Comparison of ENCODE assay signal across 1 cellular context in the genomic region with DNA sequence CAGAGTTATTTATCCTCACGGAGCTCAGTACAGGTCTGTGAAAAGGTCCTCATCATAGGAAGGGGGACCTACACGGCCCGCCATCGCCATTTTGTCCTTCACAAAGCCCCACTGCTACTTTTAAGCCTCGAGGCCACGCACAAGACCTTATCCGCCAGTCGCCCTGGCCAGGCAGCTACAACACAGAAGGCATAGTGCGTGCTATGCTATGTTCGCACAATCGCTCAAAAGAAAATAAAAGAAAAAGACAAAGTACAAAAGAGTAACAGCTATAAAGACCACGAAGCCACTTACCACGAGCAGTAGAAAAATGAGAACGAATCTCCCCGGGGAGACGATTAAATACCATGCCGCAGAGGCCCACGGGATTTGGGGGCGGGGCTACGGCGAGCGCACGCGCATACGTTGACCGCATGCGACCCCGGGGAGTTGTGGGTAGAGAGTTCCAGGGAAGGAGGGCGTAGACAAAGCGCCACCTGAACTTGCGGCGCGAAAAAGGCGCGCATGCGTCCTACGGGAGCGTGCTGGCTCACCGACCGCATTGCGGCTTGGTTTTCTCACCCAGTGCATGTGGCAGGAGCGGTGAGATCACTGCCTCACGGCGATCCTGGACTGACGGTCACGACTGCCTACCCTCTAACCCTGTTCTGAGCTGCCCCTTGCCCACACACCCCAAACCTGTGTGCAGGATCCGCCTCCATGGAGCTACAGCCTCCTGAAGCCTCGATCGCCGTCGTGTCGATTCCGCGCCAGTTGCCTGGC.
TF ChIP-seq lines count a peak whose summit lies in the region.

No MANE protein-coding gene starts in this region.

TF ChIP-seq in HEK293, 187 proteins besides CTCF, POLR2A, EP300 and RAD21 (continued from another document):
- peak; percentile 74 for TF ChIP-seq ZXDB (tag by site-specific recombination; IDR thresholded peaks at IDR 0.05)
- peak; percentile 85 for TF ChIP-seq SP3 (tag by site-specific recombination; IDR thresholded peaks at IDR 0.05)
- TF ChIP-seq, protein P1, sequence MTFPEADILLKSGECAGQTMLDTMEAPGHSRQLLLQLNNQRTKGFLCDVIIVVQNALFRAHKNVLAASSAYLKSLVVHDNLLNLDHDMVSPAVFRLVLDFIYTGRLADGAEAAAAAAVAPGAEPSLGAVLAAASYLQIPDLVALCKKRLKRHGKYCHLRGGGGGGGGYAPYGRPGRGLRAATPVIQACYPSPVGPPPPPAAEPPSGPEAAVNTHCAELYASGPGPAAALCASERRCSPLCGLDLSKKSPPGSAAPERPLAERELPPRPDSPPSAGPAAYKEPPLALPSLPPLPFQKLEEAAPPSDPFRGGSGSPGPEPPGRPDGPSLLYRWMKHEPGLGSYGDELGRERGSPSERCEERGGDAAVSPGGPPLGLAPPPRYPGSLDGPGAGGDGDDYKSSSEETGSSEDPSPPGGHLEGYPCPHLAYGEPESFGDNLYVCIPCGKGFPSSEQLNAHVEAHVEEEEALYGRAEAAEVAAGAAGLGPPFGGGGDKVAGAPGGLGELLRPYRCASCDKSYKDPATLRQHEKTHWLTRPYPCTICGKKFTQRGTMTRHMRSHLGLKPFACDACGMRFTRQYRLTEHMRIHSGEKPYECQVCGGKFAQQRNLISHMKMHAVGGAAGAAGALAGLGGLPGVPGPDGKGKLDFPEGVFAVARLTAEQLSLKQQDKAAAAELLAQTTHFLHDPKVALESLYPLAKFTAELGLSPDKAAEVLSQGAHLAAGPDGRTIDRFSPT (tag by site-specific recombination; IDR thresholded peaks at IDR 0.05): peak; percentile 94
- TF ChIP-seq, protein P2, sequence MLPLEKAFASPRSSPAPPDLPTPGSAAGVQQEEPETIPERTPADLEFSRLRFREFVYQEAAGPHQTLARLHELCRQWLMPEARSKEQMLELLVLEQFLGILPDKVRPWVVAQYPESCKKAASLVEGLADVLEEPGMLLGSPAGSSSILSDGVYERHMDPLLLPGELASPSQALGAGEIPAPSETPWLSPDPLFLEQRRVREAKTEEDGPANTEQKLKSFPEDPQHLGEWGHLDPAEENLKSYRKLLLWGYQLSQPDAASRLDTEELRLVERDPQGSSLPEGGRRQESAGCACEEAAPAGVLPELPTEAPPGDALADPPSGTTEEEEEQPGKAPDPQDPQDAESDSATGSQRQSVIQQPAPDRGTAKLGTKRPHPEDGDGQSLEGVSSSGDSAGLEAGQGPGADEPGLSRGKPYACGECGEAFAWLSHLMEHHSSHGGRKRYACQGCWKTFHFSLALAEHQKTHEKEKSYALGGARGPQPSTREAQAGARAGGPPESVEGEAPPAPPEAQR (tag by site-specific recombination; IDR thresholded peaks at IDR 0.05): 0 out of 2 replicates have a peak, but pooled peaks have one; percentile 49
- TF ChIP-seq, protein P3, sequence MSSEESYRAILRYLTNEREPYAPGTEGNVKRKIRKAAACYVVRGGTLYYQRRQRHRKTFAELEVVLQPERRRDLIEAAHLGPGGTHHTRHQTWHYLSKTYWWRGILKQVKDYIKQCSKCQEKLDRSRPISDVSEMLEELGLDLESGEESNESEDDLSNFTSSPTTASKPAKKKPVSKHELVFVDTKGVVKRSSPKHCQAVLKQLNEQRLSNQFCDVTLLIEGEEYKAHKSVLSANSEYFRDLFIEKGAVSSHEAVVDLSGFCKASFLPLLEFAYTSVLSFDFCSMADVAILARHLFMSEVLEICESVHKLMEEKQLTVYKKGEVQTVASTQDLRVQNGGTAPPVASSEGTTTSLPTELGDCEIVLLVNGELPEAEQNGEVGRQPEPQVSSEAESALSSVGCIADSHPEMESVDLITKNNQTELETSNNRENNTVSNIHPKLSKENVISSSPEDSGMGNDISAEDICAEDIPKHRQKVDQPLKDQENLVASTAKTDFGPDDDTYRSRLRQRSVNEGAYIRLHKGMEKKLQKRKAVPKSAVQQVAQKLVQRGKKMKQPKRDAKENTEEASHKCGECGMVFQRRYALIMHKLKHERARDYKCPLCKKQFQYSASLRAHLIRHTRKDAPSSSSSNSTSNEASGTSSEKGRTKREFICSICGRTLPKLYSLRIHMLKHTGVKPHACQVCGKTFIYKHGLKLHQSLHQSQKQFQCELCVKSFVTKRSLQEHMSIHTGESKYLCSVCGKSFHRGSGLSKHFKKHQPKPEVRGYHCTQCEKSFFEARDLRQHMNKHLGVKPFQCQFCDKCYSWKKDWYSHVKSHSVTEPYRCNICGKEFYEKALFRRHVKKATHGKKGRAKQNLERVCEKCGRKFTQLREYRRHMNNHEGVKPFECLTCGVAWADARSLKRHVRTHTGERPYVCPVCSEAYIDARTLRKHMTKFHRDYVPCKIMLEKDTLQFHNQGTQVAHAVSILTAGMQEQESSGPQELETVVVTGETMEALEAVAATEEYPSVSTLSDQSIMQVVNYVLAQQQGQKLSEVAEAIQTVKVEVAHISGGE (tag by site-specific recombination; conservative IDR thresholded peaks at IDR 0.05; ENCODE audit: low read depth): peak; percentile 31; the same call in 1 of the 2 replicates
- TF ChIP-seq KLF10 (tag by site-specific recombination; IDR thresholded peaks at IDR 0.05): no peak
- TF ChIP-seq ZNF624 (tag by site-specific recombination; IDR thresholded peaks at IDR 0.05): peak; percentile 85
- no peak for TF ChIP-seq ZNF670 (tag by site-specific recombination; IDR thresholded peaks at IDR 0.05; ENCODE audit: low read depth)
- peak; percentile 35; the same call in 1 of the 2 replicates for TF ChIP-seq TRIM28 (IDR thresholded peaks at IDR 0.05; ENCODE audit: borderline replicate concordance, low read length)
- TF ChIP-seq ZEB2 (tag by site-specific recombination; IDR thresholded peaks at IDR 0.05): peak; percentile 72
- TF ChIP-seq ZNF335 (tag by site-specific recombination; conservative IDR thresholded peaks at IDR 0.05): 0 out of 2 replicates have a peak, but pooled peaks have one; percentile 50
- TF ChIP-seq YY2 (tag by site-specific recombination; IDR thresholded peaks at IDR 0.05): peak; percentile 71
- no peak for TF ChIP-seq ZNF112 (tag by site-specific recombination; IDR thresholded peaks at IDR 0.05)
- TF ChIP-seq ZNF600 (tag by site-specific recombination; IDR thresholded peaks at IDR 0.05): peak; percentile 93
- peak; percentile 70; the same call in 1 of the 2 replicates for TF ChIP-seq ZNF394 (tag by site-specific recombination; IDR thresholded peaks at IDR 0.05; ENCODE audit: borderline replicate concordance)
